ENCODE assay signal across 12 cellular contexts in genomic region chr19:16316506-16316882, GRCh38. TPM values are rescaled to one million over a fixed set of nuclear protein-coding genes. Genes with fewer than 3 reads are reported as not detected.
A peak's percentile ranks its signal among the peaks of the same experiment; 100 is the strongest.
DNase-seq lines count a peak whose midpoint lies in the region; ATAC-seq and TF ChIP-seq lines count a peak whose summit lies in the region.
"Had no signal": no experiment of that assay in that cellular context is flagged by ENCODE, and none has a peak within 500 bp of the region (broad histone marks: within the 10 kb centered on the region; RNA-seq: fewer than 3 reads in every experiment).

No MANE protein-coding gene starts in this region.

- TF ChIP-seq POLR2A in gastrocnemius medialis (IDR thresholded peaks at IDR 0.05) = no peak

- ATAC-seq in CD4-positive, alpha-beta T cell (ENCODE audit: poor library complexity) = no peak
- ATAC-seq in gastrocnemius medialis = peak in 1 of 2 donors; percentile 42
- no peak for ATAC-seq in effector memory CD8-positive, alpha-beta T cell (replicated peaks)
- ATAC-seq: CD8-positive, alpha-beta T cell had no signal

- 42% methylated on average over 3 of the region's 3 CpGs for WGBS in hepatocyte (ENCODE audit: low lambda C conversion rate, missing lambda C conversion rate)

- intact Hi-C loops in CD4-positive, alpha-beta T cell (cut with DNase I, micrococcal nuclease) = no loop called here
- intact Hi-C loops in gastrocnemius medialis (cut with DNase I; ENCODE audit: low total_unique reads) = no loop called here

- H3K27ac Mint-ChIP-seq in CD4-positive, alpha-beta T cell = peak overlapping the region; percentile 5
- no peak overlapping the region for H3K27ac Mint-ChIP-seq in effector memory CD8-positive, alpha-beta T cell
- H3K27ac Mint-ChIP-seq: activated naive CD4-positive, alpha-beta T cell treated with anti-CD3 and anti-CD28 coated beads for 36 hours; CD8-positive, alpha-beta T cell had no signal

- peak overlapping the region; percentile 9 for H3K9ac ChIP-seq in adipocyte (ENCODE audit: low read length)

- POLR2A ChIA-PET in CD4-positive, alpha-beta T cell (lab: Charles Lee) = interaction anchor here (1.4 kb wide), 1 partner anchor 8 kb away, joined by 5 read pairs; no protein-coding TSS in a partner anchor

- H3K9me2 ChIP-seq in hepatocyte (replicated peaks; ENCODE audit: insufficient read depth) = no peaks in the 10 kb centered on the region

- no peak overlapping the region for H3K4me3 Mint-ChIP-seq in CD4-positive, alpha-beta T cell
- no peak overlapping the region for H3K4me3 Mint-ChIP-seq in effector memory CD8-positive, alpha-beta T cell
- H3K4me3 Mint-ChIP-seq: activated naive CD4-positive, alpha-beta T cell treated with anti-CD3 and anti-CD28 coated beads for 36 hours; CD8-positive, alpha-beta T cell had no signal

- H3K9me3 Mint-ChIP-seq in CD4-positive, alpha-beta T cell = no peaks in the 10 kb centered on the region
- no peaks in the 10 kb centered on the region for H3K9me3 Mint-ChIP-seq in effector memory CD8-positive, alpha-beta T cell
- H3K9me3 Mint-ChIP-seq: activated naive CD4-positive, alpha-beta T cell treated with anti-CD3 and anti-CD28 coated beads for 36 hours had no signal

- H3K36me3 Mint-ChIP-seq in CD4-positive, alpha-beta T cell (ENCODE audit: low read depth) = no peaks in the 10 kb centered on the region
- peaks cover 5% of the 10 kb centered on the region for H3K36me3 Mint-ChIP-seq in effector memory CD8-positive, alpha-beta T cell (ENCODE audit: insufficient read depth)
- H3K36me3 Mint-ChIP-seq: CD8-positive, alpha-beta T cell had no signal

- H3K36me3 ChIP-seq in adipocyte (ENCODE audit: control insufficient read depth, insufficient read depth, low read length, severe bottlenecking) (no peaks in the 10 kb centered on the region), hepatocyte (replicated peaks; ENCODE audit: insufficient read depth, low read depth) (no peaks in the 10 kb centered on the region), gastrocnemius medialis (no peaks in the 10 kb centered on the region)

- DNase-seq in CD4-positive, alpha-beta T cell = no peak
- DNase-seq in adipocyte (ENCODE audit: low read depth) (no peak), hepatocyte (ENCODE audit: low spot score) (no peak), gastrocnemius medialis (no peak), NCI-H2081 (lab: John Stamatoyannopoulos, UW) (no peak), SW 1271 (lab: John Stamatoyannopoulos, UW) (no peak)
- no peak for DNase-seq in effector memory CD8-positive, alpha-beta T cell
- DNase-seq in effector CD4-positive, alpha-beta T cell = no peak
- DNase-seq: activated CD4-positive, alpha-beta T cell treated with anti-CD3 and anti-CD28 coated beads for 1 hour; activated naive CD4-positive, alpha-beta T cell treated with anti-CD3 and anti-CD28 coated beads for 36 hours; CD8-positive, alpha-beta T cell; NCI-H1930 had no signal

- H3K27me3 ChIP-seq in CD4-positive, alpha-beta T cell (ENCODE audit: control insufficient read depth, insufficient read depth, low read length) = no peaks in the 10 kb centered on the region
- no peaks in the 10 kb centered on the region for H3K27me3 ChIP-seq in adipocyte (replicated peaks; ENCODE audit: control insufficient read depth, insufficient read depth, low read length)
- no peaks in the 10 kb centered on the region for H3K27me3 ChIP-seq in hepatocyte
- no peaks in the 10 kb centered on the region for H3K27me3 ChIP-seq in gastrocnemius medialis

- no peaks in the 10 kb centered on the region for H3K79me2 ChIP-seq in hepatocyte

- H3K9me3 ChIP-seq in CD4-positive, alpha-beta T cell (ENCODE audit: control insufficient read depth, low read length) = no peaks in the 10 kb centered on the region
- H3K9me3 ChIP-seq in adipocyte (ENCODE audit: control insufficient read depth, low read length) (no peaks in the 10 kb centered on the region), hepatocyte (ENCODE audit: low read depth) (no peaks in the 10 kb centered on the region), gastrocnemius medialis (no peaks in the 10 kb centered on the region)

- H3K4me1 ChIP-seq in adipocyte (ENCODE audit: control insufficient read depth, insufficient read depth, low read length) (peaks cover 19% of the 10 kb centered on the region), hepatocyte (ENCODE audit: insufficient read depth) (peaks cover 19% of the 10 kb centered on the region), gastrocnemius medialis (peaks cover 6 to 16% of the 10 kb centered on the region in 2 donors)

- no peaks in the 10 kb centered on the region for H4K20me1 ChIP-seq in hepatocyte (ENCODE audit: insufficient read depth, poor library complexity, severe bottlenecking)

- in situ Hi-C loops in gastrocnemius medialis (cut with MboI; ENCODE audit: low sequenced_read_pairs in 4 of 4) = no loop called here

- H3K27ac ChIP-seq in CD4-positive, alpha-beta T cell (ENCODE audit: low read depth, low read length) = no peak overlapping the region
- H3K27ac ChIP-seq in hepatocyte (peak overlapping the region; percentile 86), gastrocnemius medialis (peak overlapping the region; percentile 16 to 73 (median 72))

- CTCF ChIA-PET in CD4-positive, alpha-beta T cell (lab: Charles Lee) = interaction anchor here (1.2 kb wide), 1 partner anchor 70 kb away, joined by 3 read pairs; no protein-coding TSS in a partner anchor

- H3K4me1 Mint-ChIP-seq in CD4-positive, alpha-beta T cell (ENCODE audit: low read depth) = peaks cover 26% of the 10 kb centered on the region
- H3K4me1 Mint-ChIP-seq in effector memory CD8-positive, alpha-beta T cell (ENCODE audit: low read depth in 2 of 2) = peaks cover 6 to 8% of the 10 kb centered on the region in 2 donors

- H3K4me2 ChIP-seq in hepatocyte = peak overlapping the region; percentile 22

- TF ChIP-seq CTCF in CD4-positive, alpha-beta T cell (IDR thresholded peaks at IDR 0.05) = no peak
- TF ChIP-seq CTCF in hepatocyte (IDR thresholded peaks at IDR 0.05; ENCODE audit: poor library complexity) (no peak), gastrocnemius medialis (IDR thresholded peaks at IDR 0.05 in 4 of 5, conservative IDR thresholded peaks at IDR 0.05 in 1 of 5) (no peak)

- H3K4me3 ChIP-seq in adipocyte (ENCODE audit: low read length) (no peak overlapping the region), hepatocyte (no peak overlapping the region), gastrocnemius medialis (no peak overlapping the region)

- H3K27me3 Mint-ChIP-seq in CD4-positive, alpha-beta T cell = no peaks in the 10 kb centered on the region
- H3K27me3 Mint-ChIP-seq in effector memory CD8-positive, alpha-beta T cell = no peaks in the 10 kb centered on the region

- no peak overlapping the region for H2AFZ ChIP-seq in hepatocyte

RNA-seq across cellular contexts. Expression of gene KLF2, which starts 8.1 kb away (rescaled TPM):
- 1,000 to 10,000 TPM; 1,201 to 1,291 TPM for total RNA-seq in CD4-positive, alpha-beta T cell
- total RNA-seq in hepatocyte (3.0 and 4.5 TPM in 2 replicates), gastrocnemius medialis (10 to 100 TPM in 3 of 4 donors, 1 to 10 TPM in 1; 6.8 to 45.6 (median 32.0) TPM)
- polyA plus RNA-seq in hepatocyte = 27.7 and 40.9 TPM in 2 replicates

Comparison
In these comparisons a context has a peak if more than half of its experiments do, and no peak if none do; other contexts are left out.
1. RNA of gene KLF2, which starts 8.1 kb away (total RNA-seq): 1,201 to 1,291 TPM in CD4-positive, alpha-beta T cell; 6.8 to 45.6 TPM in gastrocnemius medialis and 3.0 to 4.5 TPM in hepatocyte; every median in the first group is over 10 times any median in the second.